In genomic region chr12:6056406-6057211, GRCh38 we compare ENCODE assay signal across 9 cellular contexts.
DNase-seq lines count a peak whose midpoint lies in the region; ATAC-seq and TF ChIP-seq lines count a peak whose summit lies in the region.
"Had no signal": no experiment of that assay in that cellular context is flagged by ENCODE, and none has a peak within 500 bp of the region (broad histone marks: within the 10 kb centered on the region; RNA-seq: fewer than 3 reads in every experiment).

No MANE protein-coding gene starts in this region.

- H2BK12ac ChIP-seq in trophoblast cell (ENCODE audit: low read length) = no peak overlapping the region

- no peaks in the 10 kb centered on the region for H3K9me3 Mint-ChIP-seq in CD4-positive, alpha-beta memory T cell

- no peak overlapping the region for H3K4ac ChIP-seq in trophoblast cell (ENCODE audit: low read depth, low read length)

- H3K14ac ChIP-seq in trophoblast cell (ENCODE audit: low read length) = peak overlapping the region; percentile 67

- ATAC-seq in GM21529 (IDR thresholded peaks at IDR 0.05; ENCODE audit: unreplicated experiment) (no peak), HG02885 (IDR thresholded peaks at IDR 0.05; ENCODE audit: poor library complexity, unreplicated experiment) (no peak)

- peaks cover 0 to 3% (median 0%) of the 10 kb centered on the region in 4 donors for H3K4me1 Mint-ChIP-seq in CD4-positive, alpha-beta memory T cell

- peak overlapping the region; percentile 58 for H4K91ac ChIP-seq in trophoblast cell (ENCODE audit: low read depth, low read length)

- intact Hi-C loops in CD4-positive, alpha-beta memory T cell (cut with micrococcal nuclease) = no loop called here

- peak overlapping the region; percentile 58 for H2AFZ ChIP-seq in trophoblast cell (ENCODE audit: insufficient read depth, low read length, poor library complexity)

- H3K9me3 ChIP-seq in trophoblast cell (ENCODE audit: insufficient read depth, low read depth, low read length) = peaks cover 3% of the 10 kb centered on the region
- no peaks in the 10 kb centered on the region for H3K9me3 ChIP-seq in CD4-positive, alpha-beta memory T cell (ENCODE audit: control insufficient read depth in 1 of 2, low read length in 2 of 2)

- DNase-seq in GM10248 (ENCODE audit: extremely low spot score) (no peak), NCI-H82 treated with DMSO at 0.1 percent for 48 hours (lab: John Stamatoyannopoulos, UW; ENCODE audit: unreplicated experiment) (peak; percentile 7), ecto neural progenitor cell (ENCODE audit: low spot score) (peak; percentile 76), trophoblast cell (no peak), HPDE6-E6E7 (ENCODE audit: extremely low spot score) (no peak)
- DNase-seq in CD4-positive, alpha-beta memory T cell = no peak

- peak overlapping the region; percentile 18 for H3K9ac ChIP-seq in trophoblast cell (ENCODE audit: low read length)

- H4K8ac ChIP-seq in trophoblast cell (ENCODE audit: low read depth, low read length) = peak overlapping the region; percentile 72

- peak overlapping the region; percentile 64 for H3K4me3 ChIP-seq in trophoblast cell (ENCODE audit: low read depth, low read length)
- H3K4me3 ChIP-seq in CD4-positive, alpha-beta memory T cell (ENCODE audit: low read length in 2 of 2) = no peak overlapping the region
- H3K4me3 ChIP-seq: lung had no signal

- peak overlapping the region in 4 of 8 donors; percentile 9 to 56 (median 44) for H3K4me3 Mint-ChIP-seq in CD4-positive, alpha-beta memory T cell

- TF ChIP-seq CTCF in GM10248 (IDR thresholded peaks at IDR 0.05; ENCODE audit: control extremely low read depth, extremely low read depth, low read depth, missing control alignments) = peak; percentile 8

- no peaks in the 10 kb centered on the region for H3K79me2 ChIP-seq in trophoblast cell (ENCODE audit: control insufficient read depth, insufficient read depth, low read length, poor library complexity)

- H2BK5ac ChIP-seq in trophoblast cell (ENCODE audit: low read depth, low read length, poor library complexity) = no peak overlapping the region

- H3K36me3 ChIP-seq in trophoblast cell (ENCODE audit: control insufficient read depth in 1 of 2, insufficient read depth in 2 of 2, low read length in 2 of 2) = no peaks in the 10 kb centered on the region
- H3K36me3 ChIP-seq in CD4-positive, alpha-beta memory T cell (ENCODE audit: insufficient read depth, low read length) = no peaks in the 10 kb centered on the region

- peak overlapping the region; percentile 34 for H2BK120ac ChIP-seq in trophoblast cell (ENCODE audit: insufficient read depth, low read length, poor library complexity)

- H3K4me1 ChIP-seq in trophoblast cell (ENCODE audit: control insufficient read depth in 1 of 2, insufficient read depth in 2 of 2, low read length in 2 of 2) = peaks cover 10 to 14% of the 10 kb centered on the region in 2 experiments
- H3K4me1 ChIP-seq in CD4-positive, alpha-beta memory T cell (ENCODE audit: insufficient read depth, low read length) = peaks cover 9% of the 10 kb centered on the region

- no peak overlapping the region for H2AK5ac ChIP-seq in trophoblast cell (ENCODE audit: low read length)

- peaks cover 12 to 19% of the 10 kb centered on the region in 2 donors for H3K27me3 Mint-ChIP-seq in CD4-positive, alpha-beta memory T cell

- no peak overlapping the region for H3K27ac Mint-ChIP-seq in CD4-positive, alpha-beta memory T cell

- whole genome bisulfite sequencing in trophoblast cell (ENCODE audit: extremely low coverage, insufficient coverage, insufficient read length) = no CpG with 5 or more reads among the region's 58 CpGs

- H3K23ac ChIP-seq in trophoblast cell (ENCODE audit: low read length) = no peak overlapping the region

- no peak overlapping the region for H3K27ac ChIP-seq in trophoblast cell (ENCODE audit: low read depth, low read length)
- no peak overlapping the region for H3K27ac ChIP-seq in CD4-positive, alpha-beta memory T cell (ENCODE audit: low read depth, low read length)

- POLR2A ChIA-PET in GM10248 (lab: Yijun Ruan, JAX) = no interaction called here
- POLR2A ChIA-PET in CD4-positive, alpha-beta memory T cell (lab: Charles Lee; ENCODE audit: partially characterized antibody) = no interaction called here

- H3K36me3 Mint-ChIP-seq in CD4-positive, alpha-beta memory T cell = no peaks in the 10 kb centered on the region

- peaks cover 9% of the 10 kb centered on the region for H3K79me1 ChIP-seq in trophoblast cell (ENCODE audit: low read length)

- H4K12ac ChIP-seq in trophoblast cell (ENCODE audit: low read depth, low read length) = peak overlapping the region; percentile 22

- CTCF ChIA-PET in GM10248 (lab: Yijun Ruan, JAX) = no interaction called here
- CTCF ChIA-PET in CD4-positive, alpha-beta memory T cell (lab: Charles Lee; ENCODE audit: partially characterized antibody) = interaction anchor here (1.1 kb wide), 1 partner anchor 232 kb away, joined by 3 read pairs; no protein-coding TSS in a partner anchor

- H3K18ac ChIP-seq in trophoblast cell (ENCODE audit: low read length) = peak overlapping the region; percentile 38

- no peaks in the 10 kb centered on the region for H3K27me3 ChIP-seq in trophoblast cell (ENCODE audit: insufficient read depth, low read length)
- no peaks in the 10 kb centered on the region for H3K27me3 ChIP-seq in CD4-positive, alpha-beta memory T cell (ENCODE audit: insufficient read depth, low read length)

- H3K4me2 ChIP-seq in trophoblast cell (ENCODE audit: low read length) = peak overlapping the region; percentile 73

Comparison
In these comparisons a context has a peak if more than half of its experiments do, and no peak if none do; other contexts are left out.
1. DNase-seq: peak in NCI-H82 treated with DMSO at 0.1 percent for 48 hours (single experiment) and ecto neural progenitor cell (single experiment); none in GM10248 (single experiment), trophoblast cell (0 of 2), CD4-positive, alpha-beta memory T cell (0 of 5) and HPDE6-E6E7 (single experiment).